In genomic region chr1:70910013-70910412, GRCh38 we compare ENCODE assay signal across 14 cellular contexts.
DNase-seq lines count a peak whose midpoint lies in the region; ATAC-seq, FAIRE-seq and TF ChIP-seq lines count a peak whose summit lies in the region.
"Had no signal": no experiment of that assay in that cellular context is flagged by ENCODE, and none has a peak within 500 bp of the region (broad histone marks: within the 10 kb centered on the region; RNA-seq: fewer than 3 reads in every experiment).

No MANE protein-coding gene starts in this region.

- H3K27ac ChIP-seq in K562 (ENCODE audit: extremely low read depth, low read depth, low read length) (peak overlapping the region; percentile 64; the same call in 2 of the 3 replicates), psoas muscle (no peak overlapping the region)
- H3K27ac ChIP-seq: cardiac muscle cell, testis had no signal

- in situ Hi-C loops in K562 (cut with MboI): no loop called here

- no TSS peak for BruUV-seq in K562 (replicated peaks; lab: Mats Ljungman, UMichigan)

- no peaks in the 10 kb centered on the region for H3K9me3 ChIP-seq in K562 (replicated peaks; ENCODE audit: control insufficient read depth, insufficient read depth, low read depth, low read length)
- no peaks in the 10 kb centered on the region for H3K9me3 ChIP-seq in psoas muscle
- H3K9me3 ChIP-seq: testis had no signal

- intact Hi-C loops in K562 (cut with micrococcal nuclease): no loop called here
- intact Hi-C loops in psoas muscle (cut with DNase I): no loop called here

- no peak for TF ChIP-seq RAD21 in K562 (CRISPR knock-in tag; conservative IDR thresholded peaks at IDR 0.05 in 1 of 2, IDR thresholded peaks at IDR 0.05 in 1 of 2)

- ATAC-seq in GM18909 (IDR thresholded peaks at IDR 0.05; ENCODE audit: poor library complexity, unreplicated experiment) (peak; percentile 67), GM21717 (IDR thresholded peaks at IDR 0.05; ENCODE audit: unreplicated experiment) (peak; percentile 81), HG03442 (IDR thresholded peaks at IDR 0.05; ENCODE audit: unreplicated experiment) (peak; percentile 81), K562 (peak; percentile 57), psoas muscle (no peak)
- ATAC-seq: left cardiac atrium had no signal

- TF ChIP-seq POLR2A in K562 (conservative IDR thresholded peaks at IDR 0.05): no peak

- CTCF ChIA-PET in K562 (lab: Yijun Ruan, JAX; ENCODE audit: low intra/inter-chr PET ratio): interaction anchor here (0.5 kb wide), 1 partner anchor 175 kb away, joined by 3 read pairs; no protein-coding TSS in a partner anchor

- 20% methylated on average over 1 of the region's 1 CpG for WGBS in K562 (ENCODE audit: insufficient coverage, low coverage, missing lambda C conversion rate)
- WGBS in psoas muscle, 3 donors: 56 to 67% (median 66%) methylated on average over 1 of the region's 1 CpG

- peak; percentile 26 for FAIRE-seq in K562 (lab: Jason Lieb, UNC)
- FAIRE-seq: endothelial cell of umbilical vein had no signal

- no peaks in the 10 kb centered on the region for H3K27me3 ChIP-seq in K562 (ENCODE audit: control insufficient read depth in 2 of 2, insufficient read depth in 2 of 2, low read length in 2 of 2)
- no peaks in the 10 kb centered on the region for H3K27me3 ChIP-seq in psoas muscle (ENCODE audit: insufficient read depth in 3 of 3, low read length in 2 of 3)
- H3K27me3 ChIP-seq: cardiac muscle cell, testis had no signal

- no peaks in the 10 kb centered on the region for H4K20me1 ChIP-seq in K562 (replicated peaks; ENCODE audit: control insufficient read depth, insufficient read depth, low read length)

- no peaks in the 10 kb centered on the region for H3K36me3 ChIP-seq in K562 (ENCODE audit: control insufficient read depth, insufficient read depth, low read length)
- H3K36me3 ChIP-seq in psoas muscle (ENCODE audit: insufficient read depth in 1 of 2, low read depth in 1 of 2): no peaks in the 10 kb centered on the region
- H3K36me3 ChIP-seq: cardiac muscle cell had no signal

- H3K79me2 ChIP-seq in K562 (ENCODE audit: control insufficient read depth, insufficient read depth, low read length): no peaks in the 10 kb centered on the region

- TF ChIP-seq CTCF in K562 (IDR thresholded peaks at IDR 0.05 in 2 of 3, conservative IDR thresholded peaks at IDR 0.05 in 1 of 3; ENCODE audit: insufficient read depth in 2 of 3, low read depth in 1 of 3, low read length in 3 of 3): no peak
- TF ChIP-seq CTCF in psoas muscle (IDR thresholded peaks at IDR 0.05): no peak

- no peak for TF ChIP-seq EP300 in K562 (IDR thresholded peaks at IDR 0.05; ENCODE audit: low read length)

- H3K4me2 ChIP-seq in K562 (ENCODE audit: insufficient read depth, low read length): no peak overlapping the region

- peak overlapping the region; percentile 79 for H2AFZ ChIP-seq in K562 (ENCODE audit: low read depth, low read length)

- DNase-seq in K562 (ENCODE audit: extremely low read depth in 1 of 4, low spot score in 3 of 4): no peak
- DNase-seq in NCI-H510A (lab: John Stamatoyannopoulos, UW): no peak
- no peak for DNase-seq in psoas muscle
- DNase-seq in H4 (ENCODE audit: low spot score): no peak
- DNase-seq: activated CD4-positive, alpha-beta T cell treated with anti-CD3 and anti-CD28 coated beads, Interleukin-2, amount 50 U/mL, for 4 hours; activated naive CD4-positive, alpha-beta T cell treated with Interleukin-2 at 50 U/mL for 16 hours; left cardiac atrium; NCI-H2107; testis had no signal

- no peaks in the 10 kb centered on the region for H3K9me1 ChIP-seq in K562 (ENCODE audit: control insufficient read depth, insufficient read depth, low read length)

- H3K4me3 ChIP-seq in K562 (no peak overlapping the region), psoas muscle (no peak overlapping the region)
- H3K4me3 ChIP-seq: cardiac muscle cell, testis had no signal

- peaks cover 0 to 17% of the 10 kb centered on the region in 2 experiments; a peak in 3 of 5 replicates for H3K4me1 ChIP-seq in K562 (replicated peaks in 1 of 2; ENCODE audit: control insufficient read depth in 2 of 2, insufficient read depth in 2 of 2, low read length in 2 of 2)
- H3K4me1 ChIP-seq in psoas muscle: no peaks in the 10 kb centered on the region
- H3K4me1 ChIP-seq: testis had no signal

- no peak overlapping the region for H3K9ac ChIP-seq in K562 (ENCODE audit: insufficient read depth in 1 of 2, low read depth in 2 of 2, low read length in 2 of 2)

- POLR2A ChIA-PET in K562 (lab: Yijun Ruan, JAX): interaction anchor here (0.9 to 1.2 kb wide), 2 partner anchors 19 to 29 kb away, joined by 3 to 4 read pairs; no protein-coding TSS in a partner anchor

TF ChIP-seq in K562, 482 proteins besides CTCF, POLR2A, EP300 and RAD21:
- TF ChIP-seq STAG1 (CRISPR knock-in tag; IDR thresholded peaks at IDR 0.05; ENCODE audit: borderline replicate concordance) (no peak), LCOR (CRISPR knock-in tag; IDR thresholded peaks at IDR 0.05) (no peak), POLR2G (IDR thresholded peaks at IDR 0.05; ENCODE audit: low read depth, low read length) (no peak), ZNF740 (CRISPR knock-in tag; IDR thresholded peaks at IDR 0.05) (no peak), ZNF740 (tag; IDR thresholded peaks at IDR 0.05) (0 out of 4 replicates have a peak, but pooled peaks of 1 of the 2 experiments have one; percentile 22)

Comparison
In these comparisons a context has a peak if more than half of its experiments do, and no peak if none do; other contexts are left out.
1. ATAC-seq: peak in GM18909 (single experiment), GM21717 (single experiment), HG03442 (single experiment) and K562 (single experiment); none in psoas muscle (0 of 4).